1 cellular context compared by ENCODE assay signal in genomic region chr5:126863402-126863801, GRCh38.
TF ChIP-seq lines count a peak whose summit lies in the region.

No MANE protein-coding gene starts in this region.

TF ChIP-seq in K562, 482 proteins besides CTCF, POLR2A, EP300 and RAD21 (continued from another document):
- TF ChIP-seq PRDM10 (IDR thresholded peaks at IDR 0.05; ENCODE audit: partially characterized antibody) (peak; percentile 18), CSDE1 (IDR thresholded peaks at IDR 0.05) (no peak), POLR3G (IDR thresholded peaks at IDR 0.05; ENCODE audit: extremely low read depth, insufficient read length, insufficient replicate concordance) (no peak), KAT8 (IDR thresholded peaks at IDR 0.05; ENCODE audit: low read depth) (0 out of 2 replicates have a peak, but pooled peaks have one; percentile 27), YY1 (IDR thresholded peaks at IDR 0.05; ENCODE audit: borderline replicate concordance in 1 of 3, control insufficient read depth in 1 of 3, extremely low read depth in 1 of 3, insufficient read depth in 3 of 3, insufficient read length in 1 of 3, insufficient replicate concordance in 2 of 3, low read depth in 1 of 3, low read length in 2 of 3) (peak in 1 of 3 experiments; percentile 46)
- TF ChIP-seq, protein P1, sequence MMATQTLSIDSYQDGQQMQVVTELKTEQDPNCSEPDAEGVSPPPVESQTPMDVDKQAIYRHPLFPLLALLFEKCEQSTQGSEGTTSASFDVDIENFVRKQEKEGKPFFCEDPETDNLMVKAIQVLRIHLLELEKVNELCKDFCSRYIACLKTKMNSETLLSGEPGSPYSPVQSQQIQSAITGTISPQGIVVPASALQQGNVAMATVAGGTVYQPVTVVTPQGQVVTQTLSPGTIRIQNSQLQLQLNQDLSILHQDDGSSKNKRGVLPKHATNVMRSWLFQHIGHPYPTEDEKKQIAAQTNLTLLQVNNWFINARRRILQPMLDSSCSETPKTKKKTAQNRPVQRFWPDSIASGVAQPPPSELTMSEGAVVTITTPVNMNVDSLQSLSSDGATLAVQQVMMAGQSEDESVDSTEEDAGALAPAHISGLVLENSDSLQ (IDR thresholded peaks at IDR 0.05) = peak; percentile 52
